14 cellular contexts compared by ENCODE assay signal in genomic region chr11:26087095-26087935, GRCh38.
A peak's percentile ranks its signal among the peaks of the same experiment; 100 is the strongest.
DNase-seq lines count a peak whose midpoint lies in the region; ATAC-seq and TF ChIP-seq lines count a peak whose summit lies in the region.
"Had no signal": no experiment of that assay in that cellular context is flagged by ENCODE, and none has a peak within 500 bp of the region (broad histone marks: within the 10 kb centered on the region; RNA-seq: fewer than 3 reads in every experiment).

No MANE protein-coding gene starts in this region.

- peaks cover 82% of the 10 kb centered on the region for H3K4me1 ChIP-seq in DOHH2 (ENCODE audit: control insufficient read depth, low read length)

- ATAC-seq in GM19324 (IDR thresholded peaks at IDR 0.05; ENCODE audit: low FRiP score, unreplicated experiment) = peak; percentile 95
- ATAC-seq in HG02798 (IDR thresholded peaks at IDR 0.05; ENCODE audit: poor library complexity, unreplicated experiment) = peak; percentile 96
- ATAC-seq in HG03558 (IDR thresholded peaks at IDR 0.05; ENCODE audit: extremely low read depth, unreplicated experiment) = peak; percentile 66

- DNase-seq in CD14-positive monocyte (ENCODE audit: low spot score) (no peak), foreskin fibroblast (no peak), ACHN (no peak)
- no peak for DNase-seq in activated CD8-positive, alpha-beta memory T cell treated with anti-CD3 and anti-CD28 coated beads for 24 hours
- DNase-seq: activated T-cell treated with anti-CD3 and anti-CD28 coated beads, Interleukin-2, amount 50 U/mL, for 24 hours; GF-D8 had no signal

- H3K36me3 Mint-ChIP-seq in CD14-positive monocyte = no peaks in the 10 kb centered on the region

- peaks cover 63% of the 10 kb centered on the region for H3K36me3 ChIP-seq in DOHH2 (ENCODE audit: control insufficient read depth, low read length)

- no peak overlapping the region for H3K4me3 Mint-ChIP-seq in CD14-positive monocyte
- H3K4me3 Mint-ChIP-seq: activated T-cell treated with anti-CD3 and anti-CD28 coated beads, Interleukin-2, amount 50 U/mL, for 24 hours; dendritic cell treated with granulocyte-macrophage colony-stimulating factor and Interleukin-4, amounts not matched to agents 40 ng/mL and 50 ng/mL, for 4 days; stimulated activated naive CD8-positive, alpha-beta T cell treated with anti-CD3 and anti-CD28 coated beads, Interleukin-15, Interleukin-2, amounts not matched to agents 100 ng/mL and 50 ng/mL, for 24 hours had no signal

- H3K4me1 Mint-ChIP-seq in CD14-positive monocyte = no peaks in the 10 kb centered on the region

- H4K20me1 ChIP-seq in DOHH2 (ENCODE audit: control insufficient read depth, insufficient read depth, low read depth, low read length) = no peaks in the 10 kb centered on the region

- no peaks in the 10 kb centered on the region for H3K9me2 ChIP-seq in DOHH2 (replicated peaks; ENCODE audit: control insufficient read depth, low read length)

- intact Hi-C loops in CD14-positive monocyte (cut with micrococcal nuclease) = no loop called here

- H3K79me2 ChIP-seq in DOHH2 (ENCODE audit: control insufficient read depth, low read length) = no peaks in the 10 kb centered on the region
- H3K79me2 ChIP-seq: hepatocyte had no signal

- peaks cover 24% of the 10 kb centered on the region for H3F3A ChIP-seq in DOHH2 (ENCODE audit: control insufficient read depth, insufficient read depth)

- H3K27ac Mint-ChIP-seq in CD14-positive monocyte = no peak overlapping the region
- H3K27ac Mint-ChIP-seq: activated T-cell treated with anti-CD3 and anti-CD28 coated beads, Interleukin-2, amount 50 U/mL, for 24 hours; dendritic cell treated with granulocyte-macrophage colony-stimulating factor and Interleukin-4, amounts not matched to agents 40 ng/mL and 50 ng/mL, for 4 days; stimulated activated naive CD8-positive, alpha-beta T cell treated with anti-CD3 and anti-CD28 coated beads, Interleukin-15, Interleukin-2, amounts not matched to agents 100 ng/mL and 50 ng/mL, for 24 hours had no signal

- H3K27ac ChIP-seq in DOHH2 (ENCODE audit: low read depth, low read length) = peak overlapping the region; percentile 98
- H3K27ac ChIP-seq: hepatocyte, skin epidermis had no signal

- H3K4me3 ChIP-seq in DOHH2 (ENCODE audit: low read length) (peak overlapping the region; percentile 61), foreskin fibroblast (ENCODE audit: low read depth in 1 of 2, low read length in 2 of 2) (no peak overlapping the region)
- H3K4me3 ChIP-seq: hepatocyte, skin epidermis had no signal

- peak overlapping the region; percentile 74 for H3K4me2 ChIP-seq in DOHH2 (ENCODE audit: low read length)
- H3K4me2 ChIP-seq: hepatocyte had no signal

- in situ Hi-C loops in ACHN (cut with HindIII; ENCODE audit: low pct_ligation_motif_present, low pct_unique_long_range_greater_than_20kb, low sequenced_read_pairs) = no loop called here

- TF ChIP-seq CTCF in DOHH2 (IDR thresholded peaks at IDR 0.05; ENCODE audit: low read depth, low read length, poor library complexity, severe bottlenecking) (no peak), CD14-positive monocyte (IDR thresholded peaks at IDR 0.05) (no peak), foreskin fibroblast (IDR thresholded peaks at IDR 0.05; ENCODE audit: low read depth, low read length) (no peak)

- H3K27me3 Mint-ChIP-seq in CD14-positive monocyte (ENCODE audit: low read depth in 3 of 3) = no peaks in the 10 kb centered on the region
- H3K27me3 Mint-ChIP-seq: activated T-cell treated with anti-CD3 and anti-CD28 coated beads, Interleukin-2, amount 50 U/mL, for 24 hours; dendritic cell treated with granulocyte-macrophage colony-stimulating factor and Interleukin-4, amounts not matched to agents 40 ng/mL and 50 ng/mL, for 4 days; stimulated activated naive CD8-positive, alpha-beta T cell treated with anti-CD3 and anti-CD28 coated beads, Interleukin-15, Interleukin-2, amounts not matched to agents 100 ng/mL and 50 ng/mL, for 24 hours had no signal

- H3K9me3 ChIP-seq in DOHH2 (ENCODE audit: control insufficient read depth, insufficient read depth, low read length) = peaks cover 6% of the 10 kb centered on the region; the same call in 1 of the 2 replicates

- H3K27me3 ChIP-seq in DOHH2 (ENCODE audit: control insufficient read depth, low read length) = no peaks in the 10 kb centered on the region
- H3K27me3 ChIP-seq: hepatocyte had no signal

- no peaks in the 10 kb centered on the region for H3K9me3 Mint-ChIP-seq in CD14-positive monocyte
- H3K9me3 Mint-ChIP-seq: dendritic cell treated with granulocyte-macrophage colony-stimulating factor and Interleukin-4, amounts not matched to agents 40 ng/mL and 50 ng/mL, for 4 days had no signal
